ENCODE assay signal across 9 cellular contexts in the genomic region with DNA sequence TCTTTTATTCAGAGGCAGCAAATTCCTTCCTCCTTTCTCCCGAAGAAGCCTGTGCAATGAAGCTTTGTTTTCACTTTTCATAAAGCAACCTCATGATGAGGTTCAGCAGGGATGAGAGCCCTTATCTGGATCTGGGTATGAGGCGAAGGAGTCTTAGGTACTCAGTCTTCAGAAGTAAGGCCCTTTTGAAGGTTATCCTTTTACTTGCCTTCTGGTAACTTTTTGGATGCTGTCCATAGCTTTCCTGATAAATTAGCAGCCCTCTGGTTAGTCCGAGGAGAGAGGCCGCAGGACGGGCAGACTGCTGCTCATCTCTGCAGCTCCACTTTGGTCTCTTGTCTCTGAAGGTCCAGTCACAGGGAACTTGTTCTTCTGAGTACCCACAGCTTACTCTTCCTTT. TPM values are rescaled to one million over a fixed set of nuclear protein-coding genes. Genes with fewer than 3 reads are reported as not detected.
DNase-seq lines count a peak whose midpoint lies in the region; ATAC-seq and TF ChIP-seq lines count a peak whose summit lies in the region.
"Had no signal": no experiment of that assay in that cellular context is flagged by ENCODE, and none has a peak within 500 bp of the region (broad histone marks: within the 10 kb centered on the region; RNA-seq: fewer than 3 reads in every experiment).

No MANE protein-coding gene starts in this region.

- H3K36me3 ChIP-seq in testis (ENCODE audit: low read depth, missing control alignments): no peaks in the 10 kb centered on the region

- peaks cover 38% of the 10 kb centered on the region for H3K36me3 Mint-ChIP-seq in T-helper 1 cell treated with Interleukin-12 subunit alpha and Interleukin-12 subunit beta and Interleukin-4 antibody, amounts not matched to agents 30 μg/mL and 1 μg/mL, for 36 hours (ENCODE audit: low read depth)
- H3K36me3 Mint-ChIP-seq in Calu3 (ENCODE audit: insufficient read depth, unreplicated experiment): no peaks in the 10 kb centered on the region

- H3K4me1 ChIP-seq in testis: no peaks in the 10 kb centered on the region

- intact Hi-C loops in testis (cut with DNase I; ENCODE audit: low total_unique reads) (no loop called here), Calu3 (cut with micrococcal nuclease; ENCODE audit: unreplicated experiment) (no loop called here)

- no TSS peak for BruUV-seq in Calu3 (replicated peaks; lab: Mats Ljungman, UMichigan)

- H3K4me3 ChIP-seq in testis: peak overlapping the region; percentile 38 to 51

- H3K4me3 Mint-ChIP-seq in T-helper 1 cell treated with Interleukin-12 subunit alpha and Interleukin-12 subunit beta and Interleukin-4 antibody, amounts not matched to agents 30 μg/mL and 1 μg/mL, for 36 hours: peak overlapping the region; percentile 92
- H3K4me3 Mint-ChIP-seq in Calu3 (ENCODE audit: low read depth, unreplicated experiment): no peak overlapping the region

- H3K27me3 ChIP-seq in testis: no peaks in the 10 kb centered on the region

- ATAC-seq in GM19328 (IDR thresholded peaks at IDR 0.05; ENCODE audit: unreplicated experiment): no peak

- TF ChIP-seq CTCF in testis (IDR thresholded peaks at IDR 0.05) (no peak), Calu3 (IDR thresholded peaks at IDR 0.05; ENCODE audit: unreplicated experiment) (no peak)

- peak overlapping the region; percentile 85 to 97 for H3K27ac ChIP-seq in testis
- H3K27ac ChIP-seq: 22Rv1 had no signal

- DNase-seq in T-helper 1 cell: no peak
- peak; percentile 48 for DNase-seq in astrocyte of the hippocampus (ENCODE audit: low read depth, low spot score)
- peak; percentile 3 for DNase-seq in kidney tubule cell (ENCODE audit: low spot score)
- DNase-seq in testis: peak; percentile 49
- DNase-seq in NCI-H1436 treated with DMSO at 0.1 percent for 48 hours (lab: John Stamatoyannopoulos, UW): no peak
- no peak for DNase-seq in Calu3

- no peaks in the 10 kb centered on the region for H3K9me3 ChIP-seq in testis

- CTCF ChIA-PET in Calu3 (lab: Charles Lee): interaction anchor here (0.6 kb wide), 1 partner anchor 20 kb away, joined by 3 read pairs; no protein-coding TSS in a partner anchor

- TF ChIP-seq POLR2A in testis (IDR thresholded peaks at IDR 0.05): no peak

- H3K4me1 Mint-ChIP-seq in T-helper 1 cell treated with Interleukin-12 subunit alpha and Interleukin-12 subunit beta and Interleukin-4 antibody, amounts not matched to agents 30 μg/mL and 1 μg/mL, for 36 hours (ENCODE audit: low read depth): peaks cover 38% of the 10 kb centered on the region
- H3K4me1 Mint-ChIP-seq in Calu3 (ENCODE audit: low read depth, unreplicated experiment): peaks cover 9% of the 10 kb centered on the region

- no peaks in the 10 kb centered on the region for H3K9me3 Mint-ChIP-seq in T-helper 1 cell treated with Interleukin-12 subunit alpha and Interleukin-12 subunit beta and Interleukin-4 antibody, amounts not matched to agents 30 μg/mL and 1 μg/mL, for 36 hours
- H3K9me3 Mint-ChIP-seq in Calu3 (ENCODE audit: low read depth, unreplicated experiment): no peaks in the 10 kb centered on the region

- no peaks in the 10 kb centered on the region for H3K27me3 Mint-ChIP-seq in T-helper 1 cell treated with Interleukin-12 subunit alpha and Interleukin-12 subunit beta and Interleukin-4 antibody, amounts not matched to agents 30 μg/mL and 1 μg/mL, for 36 hours (ENCODE audit: low read depth)
- H3K27me3 Mint-ChIP-seq in Calu3 (ENCODE audit: unreplicated experiment): peaks cover 8% of the 10 kb centered on the region

- peak overlapping the region; percentile 88 for H3K27ac Mint-ChIP-seq in T-helper 1 cell treated with Interleukin-12 subunit alpha and Interleukin-12 subunit beta and Interleukin-4 antibody, amounts not matched to agents 30 μg/mL and 1 μg/mL, for 36 hours
- H3K27ac Mint-ChIP-seq in Calu3 (ENCODE audit: unreplicated experiment): no peak overlapping the region

- 26 to 36% methylated on average over 5 of the region's 5 CpGs for WGBS in testis, 2 donors

RNA-seq across cellular contexts. Expression of a gene that starts 1.1 kb away (rescaled TPM):
- total RNA-seq in testis (10 to 100 TPM; 25.0 to 30.3 TPM), Calu3 (2022) (11.5 and 37.8 TPM in 2 replicates)
- polyA plus RNA-seq in testis (ENCODE audit: insufficient read depth, low read depth, low replicate concordance): 25.0 TPM

RNA-seq across cellular contexts. Expression of a gene that starts 5.9 kb away (rescaled TPM):
- 10 to 100 TPM; 10.8 to 16.2 TPM for total RNA-seq in testis
- polyA plus RNA-seq in testis (ENCODE audit: insufficient read depth, low read depth, low replicate concordance): 8.8 TPM
- 36.8 and 44.1 TPM in 2 replicates for total RNA-seq in Calu3 (2022)

RNA-seq across cellular contexts. Expression of a gene that starts 45.5 kb away (rescaled TPM):
- under 1 TPM; 0.16 to 0.25 TPM for total RNA-seq in testis
- not detected for polyA plus RNA-seq in testis (ENCODE audit: insufficient read depth, low read depth, low replicate concordance)
- total RNA-seq in Calu3 (2022): not detected in 2 replicates

Comparison
In these comparisons a context has a peak if more than half of its experiments do, and no peak if none do; other contexts are left out.
1. DNase-seq: peak in astrocyte of the hippocampus (single experiment), kidney tubule cell (single experiment) and testis (single experiment); none in T-helper 1 cell (0 of 5), NCI-H1436 treated with DMSO at 0.1 percent for 48 hours (single experiment) and Calu3 (single experiment).